35 cellular contexts compared by ENCODE assay signal in genomic region chr2:29880084-29880483, GRCh38.
"Had no signal": no experiment of that assay in that cellular context is flagged by ENCODE, and none has a peak within 500 bp of the region (broad histone marks: within the 10 kb centered on the region; RNA-seq: fewer than 3 reads in every experiment).

No MANE protein-coding gene starts in this region.

- DNase-seq: Karpas-422, Kasumi-1, KG1, MG63, MM.1S, MV-4-11, NCI-H1048, NCI-H1092, NCI-H1092 treated with DMSO at 0.1 percent for 48 hours, NCI-H1105, NCI-H1105 treated with DMSO at 0.1 percent for 48 hours, NCI-H1417, NCI-H1417 treated with DMSO at 0.1 percent for 48 hours, NCI-H1436, NCI-H1436 treated with DMSO at 0.1 percent for 48 hours, NCI-H146, NCI-H1694, NCI-H1694 treated with DMSO at 0.1 percent for 48 hours, NCI-H187, NCI-H187 treated with DMSO at 0.1 percent for 48 hours, NCI-H1930, NCI-H2029, NCI-H2029 treated with DMSO at 0.1 percent for 48 hours, NCI-H2081, NCI-H2081 treated with DMSO at 0.1 percent for 48 hours, NCI-H2107, NCI-H2171, NCI-H2171 treated with DMSO at 0.1 percent for 48 hours, NCI-H2227 treated with DMSO at 0.1 percent for 48 hours, NCI-H226, NCI-H345, NCI-H446, NCI-H446 treated with DMSO at 0.1 percent for 48 hours, NCI-H510A had no signal

- H3K9ac ChIP-seq: KMS-11 had no signal

- H3K4me2 ChIP-seq: KMS-11 had no signal

- H3K27ac ChIP-seq: KMS-11 had no signal

- H3K4me3 ChIP-seq: MG63 had no signal

- H3K9me3 ChIP-seq: MG63 had no signal

- H3K27me3 ChIP-seq: MG63 had no signal

- H3K36me3 ChIP-seq: MG63 had no signal
